In the genomic region with DNA sequence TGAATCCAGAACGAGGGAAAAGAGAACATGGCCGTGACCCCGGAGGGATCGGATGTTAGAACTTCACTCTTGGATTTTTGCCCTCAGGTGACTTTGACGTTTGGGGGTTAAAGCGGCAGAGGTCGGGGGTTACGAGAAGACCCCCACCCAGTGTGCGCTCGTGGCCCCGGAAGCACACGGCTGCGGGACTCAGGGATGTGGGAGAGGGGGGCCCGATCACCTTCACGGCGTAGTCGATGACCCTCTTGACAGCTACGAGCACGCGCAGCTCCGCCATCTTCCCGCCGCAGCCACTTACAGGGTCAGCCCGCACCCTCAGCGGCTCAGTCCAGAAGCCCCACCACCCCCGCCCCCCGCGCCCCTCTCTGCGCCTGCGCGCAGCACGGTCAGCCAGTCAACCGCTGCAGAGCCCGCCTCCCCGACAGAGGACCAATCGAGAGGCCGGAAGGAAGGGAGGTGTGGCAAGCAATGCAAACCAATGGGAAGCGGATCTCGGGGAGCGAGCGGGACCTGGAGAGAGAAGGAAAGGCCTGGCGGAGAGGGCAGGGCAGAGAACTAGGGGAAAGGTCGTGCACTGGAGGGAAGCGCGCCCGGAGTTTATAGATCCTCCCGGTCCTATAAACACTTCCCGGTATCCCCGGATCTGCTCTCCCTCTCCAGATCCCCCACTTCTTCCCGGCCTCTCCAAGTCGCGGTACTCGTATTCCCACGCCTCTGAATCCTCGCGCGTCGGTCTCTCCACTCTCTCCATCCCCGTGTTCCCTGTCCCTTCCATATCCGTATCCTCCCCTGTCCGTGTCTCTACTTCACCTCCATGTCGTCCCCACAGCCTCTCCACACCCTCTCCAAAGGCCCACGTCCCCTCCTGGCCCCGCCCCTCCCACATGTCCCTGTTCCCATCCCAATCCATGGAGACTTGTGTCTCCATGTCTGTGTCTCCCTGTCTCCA, we compare ENCODE assay signal across 8 cellular contexts. TPM values are rescaled to one million over a fixed set of nuclear protein-coding genes. Genes with fewer than 3 reads are reported as not detected.
A peak's percentile ranks its signal among the peaks of the same experiment; 100 is the strongest.
DNase-seq lines count a peak whose midpoint lies in the region; ATAC-seq, FAIRE-seq and TF ChIP-seq lines count a peak whose summit lies in the region.

ETFB (minus strand) TSS at position 339 of the 949 bp plus-strand sequence; CDS start at position 277, 62 bp downstream.

- H3K4me3 ChIP-seq in keratinocyte (ENCODE audit: control insufficient read depth in 2 of 3, extremely low read depth in 1 of 3, insufficient read depth in 2 of 3, low read depth in 1 of 3, low read length in 3 of 3) = peak within 1 kb of the TSS; percentile 54 to 90 (median 88)

- H3K9me3 ChIP-seq in keratinocyte (ENCODE audit: control insufficient read depth, low read depth, low read length) = no peaks in the 10 kb centered on the region

- H2AFZ ChIP-seq in keratinocyte (ENCODE audit: control insufficient read depth, low read length) = peak within 1 kb of the TSS; percentile 89

- peak within 1 kb of the TSS; percentile 89 for H3K27ac ChIP-seq in keratinocyte (ENCODE audit: control insufficient read depth, insufficient read depth, low read length)

- H4K20me1 ChIP-seq in keratinocyte (ENCODE audit: control insufficient read depth, extremely low read depth, insufficient read depth, low read length) = peaks cover 4% of the 10 kb centered on the region

- H3K9ac ChIP-seq in keratinocyte (ENCODE audit: control insufficient read depth, extremely low read depth, insufficient read depth, low read length) = peak within 1 kb of the TSS; percentile 88

- H3K4me2 ChIP-seq in keratinocyte (ENCODE audit: control insufficient read depth, extremely low read depth, insufficient read depth, low read depth, low read length) = peak within 1 kb of the TSS; percentile 98

- dilution Hi-C loops in keratinocyte (cut with MboI; ENCODE audit: extremely low pct_ligation_motif_present, low sequenced_read_pairs) = no loop called here

- TF ChIP-seq CTCF in keratinocyte (optimal IDR thresholded peaks at IDR 0.05 in 1 of 3, IDR thresholded peaks at IDR 0.05 in 1 of 3, conservative IDR thresholded peaks at IDR 0.05 in 1 of 3; ENCODE audit: extremely low read depth in 1 of 3, insufficient read depth in 2 of 3, low read length in 3 of 3) = peak in 1 of 3 experiments; percentile 4

- DNase-seq in GM12891 (ENCODE audit: insufficient read length, low spot score) (peak; percentile 96), NCI-H446 (lab: John Stamatoyannopoulos, UW) (peak; percentile 94 to 97), cerebellar cortex (ENCODE audit: low spot score) (peak; percentile 99), keratinocyte (ENCODE audit: low read depth, low spot score) (peak; percentile 89), NCI-H187 (lab: John Stamatoyannopoulos, UW) (no peak)
- peak; percentile 85 for DNase-seq in activated CD4-positive, alpha-beta T cell treated with anti-CD3 and anti-CD28 coated beads for 1 hour
- peak; percentile 92 for DNase-seq in stimulated activated CD4-positive, alpha-beta T cell treated with anti-CD3 and anti-CD28 coated beads, Interleukin-12 subunit alpha, Interleukin-12 subunit beta, amount 100 ng/mL, for 4 hours

- no peaks in the 10 kb centered on the region for H3K9me1 ChIP-seq in keratinocyte (ENCODE audit: control insufficient read depth, extremely low read depth, insufficient read depth, low read length)

- H3K36me3 ChIP-seq in keratinocyte (ENCODE audit: control insufficient read depth in 2 of 2, extremely low read depth in 1 of 2, insufficient read depth in 2 of 2, low read length in 2 of 2) = no peaks in the 10 kb centered on the region

- peaks cover 16% of the 10 kb centered on the region for H3K79me2 ChIP-seq in keratinocyte (ENCODE audit: control insufficient read depth, insufficient read depth, low read length)

- ATAC-seq in HG02938 (IDR thresholded peaks at IDR 0.05; ENCODE audit: unreplicated experiment) = peak; percentile 37

- peak; percentile 80 for TF ChIP-seq POLR2A in GM12891 (IDR thresholded peaks at IDR 0.05; ENCODE audit: low read depth, low read length)

- H3K27me3 ChIP-seq in keratinocyte (ENCODE audit: control insufficient read depth, extremely low read depth, insufficient read depth, low read length) = no peaks in the 10 kb centered on the region

- FAIRE-seq in GM12891 (lab: Jason Lieb, UNC) (peak; percentile 85), keratinocyte (lab: Jason Lieb, UNC) (no peak)

- peaks cover 21% of the 10 kb centered on the region for H3K4me1 ChIP-seq in keratinocyte (ENCODE audit: control insufficient read depth, extremely low read depth, insufficient read depth, low read length)

TF ChIP-seq in GM12891, 5 proteins besides CTCF, POLR2A, EP300 and RAD21:
- TF ChIP-seq PAX5 (IDR thresholded peaks at IDR 0.05; ENCODE audit: insufficient read depth, low read length, severe bottlenecking) (no peak), TAF1 (IDR thresholded peaks at IDR 0.05; ENCODE audit: low read depth, low read length) (peak; percentile 57; the same call in 1 of the 2 replicates), POU2F2 (IDR thresholded peaks at IDR 0.05; ENCODE audit: low read depth, low read length) (peak; percentile 66; the same call in 1 of the 2 replicates), POLR2AphosphoS5 (IDR thresholded peaks at IDR 0.05; ENCODE audit: low read depth, low read length) (peak; percentile 66), SPI1 (IDR thresholded peaks at IDR 0.05; ENCODE audit: low read depth, low read length) (peak; percentile 10; the same call in 1 of the 2 replicates)

RNA-seq across cellular contexts. Expression of gene ETFB, which starts in this region (rescaled TPM):
- polyA plus RNA-seq in GM12891 (2012; ENCODE audit: low read depth, missing spikeins) = 106 TPM
- 95.2 to 115 TPM (median 102 TPM) in 3 replicates for polyA plus RNA-seq in keratinocyte
- polyA plus RNA-seq in keratinocyte (2011; ENCODE audit: low read depth) = 88.1 TPM
- polyA plus RNA-seq in keratinocyte (2011; cell fraction: cytosol; rRNA removed) = 44.3 and 120 TPM in 2 replicates
- polyA plus RNA-seq in keratinocyte (2011; cell fraction: nucleus; rRNA removed) = 63.2 and 70.5 TPM in 2 replicates
- 64.1 and 127 TPM in 2 replicates for polyA plus RNA-seq in keratinocyte (2012; ENCODE audit: low replicate concordance)
- 40.9 to 102 TPM (median 50.5 TPM) in 3 replicates for polyA minus RNA-seq in keratinocyte
- polyA minus RNA-seq in keratinocyte (2011; cell fraction: cytosol; rRNA and poly(A)+ RNA removed) = 108 TPM
- polyA minus RNA-seq in keratinocyte (2011; cell fraction: nucleus; rRNA and poly(A)+ RNA removed) = 13.9 and 22.8 TPM in 2 replicates

Comparison
In these comparisons a context has a peak if more than half of its experiments do, and no peak if none do; other contexts are left out.
1. DNase-seq: peak in GM12891 (single experiment), NCI-H446 (2 of 2), activated CD4-positive, alpha-beta T cell treated with anti-CD3 and anti-CD28 coated beads for 1 hour (single experiment), cerebellar cortex (single experiment), keratinocyte (single experiment) and stimulated activated CD4-positive, alpha-beta T cell treated with anti-CD3 and anti-CD28 coated beads, Interleukin-12 subunit alpha, Interleukin-12 subunit beta, amount 100 ng/mL, for 4 hours (single experiment); none in NCI-H187 (0 of 2).